15 cellular contexts compared by ENCODE assay signal in the genomic region with DNA sequence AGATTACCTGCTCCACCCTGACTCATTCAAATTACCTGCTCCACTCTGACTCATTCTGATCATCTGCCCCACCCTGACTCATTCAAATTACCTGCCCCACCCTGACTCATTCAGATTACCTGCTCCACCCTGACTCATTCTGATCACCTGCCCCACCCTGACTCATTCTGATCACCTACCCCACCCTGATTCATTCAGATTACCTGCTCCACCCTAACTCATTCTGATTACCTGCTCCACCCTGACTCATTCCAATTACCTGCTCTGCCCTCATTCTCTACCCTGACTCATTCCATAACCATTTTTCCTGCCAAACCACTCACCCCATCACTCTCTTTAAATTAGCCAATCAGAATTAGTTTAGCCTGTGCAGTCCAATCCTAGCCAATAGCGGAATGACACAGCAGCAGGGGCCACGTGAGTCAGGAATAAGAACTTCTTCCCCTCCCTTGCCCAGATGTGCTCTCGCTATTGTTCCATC. TPM values are rescaled to one million over a fixed set of nuclear protein-coding genes. Genes with fewer than 3 reads are reported as not detected.
DNase-seq lines count a peak whose midpoint lies in the region; ATAC-seq, FAIRE-seq and TF ChIP-seq lines count a peak whose summit lies in the region.
"Had no signal": no experiment of that assay in that cellular context is flagged by ENCODE, and none has a peak within 500 bp of the region (broad histone marks: within the 10 kb centered on the region; RNA-seq: fewer than 3 reads in every experiment).

No MANE protein-coding gene starts in this region.

- no peak overlapping the region for H3K4me2 ChIP-seq in trophoblast cell (ENCODE audit: low read length)

- H3K27ac ChIP-seq in trophoblast cell (ENCODE audit: low read depth, low read length) (no peak overlapping the region), WERI-Rb-1 (no peak overlapping the region)

- H2BK120ac ChIP-seq in trophoblast cell (ENCODE audit: insufficient read depth, low read length, poor library complexity), result no peak overlapping the region

- H3K27ac Mint-ChIP-seq in activated CD4-positive, alpha-beta T cell treated with anti-CD3 and anti-CD28 coated beads for 36 hours, result no peak overlapping the region
- H3K27ac Mint-ChIP-seq: CD4-positive, alpha-beta T cell had no signal

- no peak overlapping the region for H3K14ac ChIP-seq in trophoblast cell (ENCODE audit: low read length)

- H3K36me3 ChIP-seq in bronchial epithelial cell (ENCODE audit: control insufficient read depth, insufficient read depth, low read length), result no peaks in the 10 kb centered on the region
- no peaks in the 10 kb centered on the region for H3K36me3 ChIP-seq in trophoblast cell (ENCODE audit: control insufficient read depth in 1 of 2, insufficient read depth in 2 of 2, low read length in 2 of 2)
- no peaks in the 10 kb centered on the region for H3K36me3 ChIP-seq in WERI-Rb-1

- H2AFZ ChIP-seq in trophoblast cell (ENCODE audit: insufficient read depth, low read length, poor library complexity), result no peak overlapping the region

- CTCF ChIA-PET in activated CD4-positive, alpha-beta T cell treated with anti-CD3 and anti-CD28 coated beads for 36 hours (lab: Charles Lee), result interaction anchor here (0.6 to 1.4 kb wide), 2 partner anchors 102 to 117 kb away, joined by 3 to 4 read pairs; no protein-coding TSS in a partner anchor

- intact Hi-C loops in activated CD4-positive, alpha-beta T cell treated with anti-CD3 and anti-CD28 coated beads for 36 hours (cut with DNase I, micrococcal nuclease), result loop anchor here in 1 of 2 experiments (1.0 kb wide), 1 partner anchor 21 kb away; no protein-coding TSS in a partner anchor

- H4K91ac ChIP-seq in trophoblast cell (ENCODE audit: low read depth, low read length), result no peak overlapping the region

- no peaks in the 10 kb centered on the region for H3K27me3 ChIP-seq in bronchial epithelial cell (ENCODE audit: control insufficient read depth, insufficient read depth, low read length)
- no peaks in the 10 kb centered on the region for H3K27me3 ChIP-seq in trophoblast cell (ENCODE audit: insufficient read depth, low read length)
- no peaks in the 10 kb centered on the region for H3K27me3 ChIP-seq in WERI-Rb-1 (ENCODE audit: insufficient read depth, low read depth, severe bottlenecking)

- H4K12ac ChIP-seq in trophoblast cell (ENCODE audit: low read depth, low read length), result no peak overlapping the region

- H2AK5ac ChIP-seq in trophoblast cell (ENCODE audit: low read length), result no peak overlapping the region

- H3K23ac ChIP-seq in trophoblast cell (ENCODE audit: low read length), result no peak overlapping the region

- no peak overlapping the region for H3K4me3 Mint-ChIP-seq in activated CD4-positive, alpha-beta T cell treated with anti-CD3 and anti-CD28 coated beads for 36 hours
- H3K4me3 Mint-ChIP-seq: CD4-positive, alpha-beta T cell had no signal

- H3K4me1 Mint-ChIP-seq in activated CD4-positive, alpha-beta T cell treated with anti-CD3 and anti-CD28 coated beads for 36 hours, result peaks cover 7% of the 10 kb centered on the region

- H3K9ac ChIP-seq in trophoblast cell (ENCODE audit: low read length), result no peak overlapping the region

- WGBS in trophoblast cell (ENCODE audit: extremely low coverage, insufficient coverage, insufficient read length), result no CpG with 5 or more reads among the region's 3 CpGs

- POLR2A ChIA-PET in activated CD4-positive, alpha-beta T cell treated with anti-CD3 and anti-CD28 coated beads for 36 hours (lab: Charles Lee), result no interaction called here

- H4K8ac ChIP-seq in trophoblast cell (ENCODE audit: low read depth, low read length), result no peak overlapping the region

- no peak overlapping the region for H3K18ac ChIP-seq in trophoblast cell (ENCODE audit: low read length)

- no peak overlapping the region for H2BK12ac ChIP-seq in trophoblast cell (ENCODE audit: low read length)

- peak; percentile 66 for FAIRE-seq in bronchial epithelial cell (lab: Jason Lieb, UNC)

- TF ChIP-seq CTCF in bronchial epithelial cell (IDR thresholded peaks at IDR 0.05; ENCODE audit: insufficient read depth, low read length, severe bottlenecking) (no peak), WERI-Rb-1 (IDR thresholded peaks at IDR 0.05; ENCODE audit: low read depth, low read length) (no peak)

- H3K9me3 Mint-ChIP-seq in activated CD4-positive, alpha-beta T cell treated with anti-CD3 and anti-CD28 coated beads for 36 hours (ENCODE audit: low read depth), result peaks cover 15% of the 10 kb centered on the region

- H3K4ac ChIP-seq in trophoblast cell (ENCODE audit: low read depth, low read length), result no peak overlapping the region

- H3K4me1 ChIP-seq in trophoblast cell (ENCODE audit: control insufficient read depth in 1 of 2, insufficient read depth in 2 of 2, low read length in 2 of 2), result no peaks in the 10 kb centered on the region

- H3K79me1 ChIP-seq in trophoblast cell (ENCODE audit: low read length), result no peaks in the 10 kb centered on the region

- no peak overlapping the region for H2BK5ac ChIP-seq in trophoblast cell (ENCODE audit: low read depth, low read length, poor library complexity)

- DNase-seq in activated CD4-positive, alpha-beta T cell treated with anti-CD3 and anti-CD28 coated beads for 36 hours, result peak; percentile 25
- DNase-seq in activated CD4-positive, alpha-beta T cell treated with anti-CD3 and anti-CD28 coated beads, Interleukin-2, amount 50 U/mL, for 4 hours, result no peak
- peak; percentile 3 for DNase-seq in NCI-H226
- peak; percentile 93 for DNase-seq in bronchial epithelial cell (ENCODE audit: low read depth)
- DNase-seq in trophoblast cell, result peak; percentile 85 to 86
- no peak for DNase-seq in WERI-Rb-1
- no peak for DNase-seq in iPS-NIHi7 (ENCODE audit: extremely low spot score)
- DNase-seq: CD4-positive, alpha-beta T cell; glutamatergic neuron; Karpas-422; NCI-H1436; NCI-H446; substantia nigra had no signal

- peaks cover 4% of the 10 kb centered on the region for H3K36me3 Mint-ChIP-seq in activated CD4-positive, alpha-beta T cell treated with anti-CD3 and anti-CD28 coated beads for 36 hours (ENCODE audit: low read depth)

- H3K4me3 ChIP-seq in bronchial epithelial cell (ENCODE audit: low read depth, low read length) (no peak overlapping the region), trophoblast cell (ENCODE audit: low read depth, low read length) (no peak overlapping the region), WERI-Rb-1 (ENCODE audit: low read depth, low read length) (no peak overlapping the region)

- H3K79me2 ChIP-seq in trophoblast cell (ENCODE audit: control insufficient read depth, insufficient read depth, low read length, poor library complexity), result no peaks in the 10 kb centered on the region

- ATAC-seq in activated CD4-positive, alpha-beta T cell treated with anti-CD3 and anti-CD28 coated beads for 36 hours, result peak; percentile 70
- no peak for ATAC-seq in GM19395 (IDR thresholded peaks at IDR 0.05; ENCODE audit: unreplicated experiment)
- ATAC-seq: SK-N-SH treated with all-trans-retinoic acid at 6 μM for 48 hours had no signal

- peaks cover 2% of the 10 kb centered on the region for H3K27me3 Mint-ChIP-seq in activated CD4-positive, alpha-beta T cell treated with anti-CD3 and anti-CD28 coated beads for 36 hours

- peaks cover 2% of the 10 kb centered on the region for H3K9me3 ChIP-seq in trophoblast cell (ENCODE audit: insufficient read depth, low read depth, low read length)
- peaks cover 9% of the 10 kb centered on the region for H3K9me3 ChIP-seq in WERI-Rb-1 (ENCODE audit: severe bottlenecking)

RNA-seq across cellular contexts. Expression of gene CFAP53, which starts 26.2 kb away (rescaled TPM):
- total RNA-seq in activated CD4-positive, alpha-beta T cell treated with anti-CD3 and anti-CD28 coated beads for 36 hours, result under 1 TPM; 0.37 to 0.44 TPM
- total RNA-seq in bronchial epithelial cell, result 0.26 and 1.3 TPM in 2 replicates
- polyA plus RNA-seq in trophoblast cell (2013), result 0.50 and 0.64 TPM in 2 replicates

RNA-seq across cellular contexts. Expression of gene MBD1, which starts 41.2 kb away (rescaled TPM):
- total RNA-seq in activated CD4-positive, alpha-beta T cell treated with anti-CD3 and anti-CD28 coated beads for 36 hours, result 10 to 100 TPM; 62.2 to 70.5 TPM
- total RNA-seq in bronchial epithelial cell, result 127 and 221 TPM in 2 replicates
- 39.5 and 40.1 TPM in 2 replicates for polyA plus RNA-seq in trophoblast cell (2013)

RNA-seq across cellular contexts. Expression of gene MYO5B, which starts 45.2 kb away (rescaled TPM):
- under 1 TPM; 0.18 to 0.23 TPM for total RNA-seq in activated CD4-positive, alpha-beta T cell treated with anti-CD3 and anti-CD28 coated beads for 36 hours
- total RNA-seq in bronchial epithelial cell, result 31.3 and 66.8 TPM in 2 replicates
- 21.9 TPM in 2 replicates for polyA plus RNA-seq in trophoblast cell (2013)
- total RNA-seq: CD4-positive, alpha-beta T cell had no signal

RNA-seq across cellular contexts. Expression of gene CXXC1, which starts 47.4 kb away (rescaled TPM):
- total RNA-seq in activated CD4-positive, alpha-beta T cell treated with anti-CD3 and anti-CD28 coated beads for 36 hours, result 10 to 100 TPM; 68.6 to 80.0 TPM
- total RNA-seq in bronchial epithelial cell, result 32.6 and 40.1 TPM in 2 replicates
- 46.1 and 46.6 TPM in 2 replicates for polyA plus RNA-seq in trophoblast cell (2013)

Comparison
In these comparisons a context has a peak if more than half of its experiments do, and no peak if none do; other contexts are left out.
1. DNase-seq: peak in activated CD4-positive, alpha-beta T cell treated with anti-CD3 and anti-CD28 coated beads for 36 hours (single experiment), NCI-H226 (single experiment), bronchial epithelial cell (single experiment) and trophoblast cell (2 of 2); none in activated CD4-positive, alpha-beta T cell treated with anti-CD3 and anti-CD28 coated beads, Interleukin-2, amount 50 U/mL, for 4 hours (0 of 2), WERI-Rb-1 (single experiment) and iPS-NIHi7 (single experiment).
2. RNA of gene MYO5B, which starts 45.2 kb away (total RNA-seq): 31.3 to 66.8 TPM in bronchial epithelial cell; 0.18 to 0.23 TPM in activated CD4-positive, alpha-beta T cell treated with anti-CD3 and anti-CD28 coated beads for 36 hours; every median in the first group is over 10 times any median in the second.